Comparison of ENCODE assay signal across 9 cellular contexts in genomic region chr11:12150831-12151382, GRCh38. TPM values are rescaled to one million over a fixed set of nuclear protein-coding genes. Genes with fewer than 3 reads are reported as not detected.
DNase-seq lines count a peak whose midpoint lies in the region; ATAC-seq and TF ChIP-seq lines count a peak whose summit lies in the region.
"Had no signal": no experiment of that assay in that cellular context is flagged by ENCODE, and none has a peak within 500 bp of the region (broad histone marks: within the 10 kb centered on the region; RNA-seq: fewer than 3 reads in every experiment).

No MANE protein-coding gene starts in this region.

- H3K4me2 ChIP-seq in trophoblast cell (ENCODE audit: low read length), result no peak overlapping the region

- no peaks in the 10 kb centered on the region for H3K79me2 ChIP-seq in trophoblast cell (ENCODE audit: control insufficient read depth, insufficient read depth, low read length, poor library complexity)

- no peaks in the 10 kb centered on the region for H3K4me1 ChIP-seq in adipocyte (ENCODE audit: control insufficient read depth, insufficient read depth, low read length)
- H3K4me1 ChIP-seq in trophoblast cell (ENCODE audit: control insufficient read depth in 1 of 2, insufficient read depth in 2 of 2, low read length in 2 of 2), result peaks cover 3 to 8% of the 10 kb centered on the region in 2 experiments

- H3K79me1 ChIP-seq in trophoblast cell (ENCODE audit: low read length), result no peaks in the 10 kb centered on the region

- no peak overlapping the region for H2AK5ac ChIP-seq in trophoblast cell (ENCODE audit: low read length)

- H2AFZ ChIP-seq in trophoblast cell (ENCODE audit: insufficient read depth, low read length, poor library complexity), result no peak overlapping the region

- H4K12ac ChIP-seq in trophoblast cell (ENCODE audit: low read depth, low read length), result no peak overlapping the region

- H3K23ac ChIP-seq in trophoblast cell (ENCODE audit: low read length), result no peak overlapping the region

- H4K91ac ChIP-seq in trophoblast cell (ENCODE audit: low read depth, low read length), result no peak overlapping the region

- no CpG with 5 or more reads among the region's 10 CpGs for WGBS in trophoblast cell (ENCODE audit: extremely low coverage, insufficient coverage, insufficient read length)

- no peak overlapping the region for H3K14ac ChIP-seq in trophoblast cell (ENCODE audit: low read length)

- TF ChIP-seq CTCF in AG04450 (IDR thresholded peaks at IDR 0.05; ENCODE audit: low read depth, low read length) (no peak), GM10248 (IDR thresholded peaks at IDR 0.05; ENCODE audit: control extremely low read depth, extremely low read depth, low read depth, missing control alignments) (no peak)

- H3K4ac ChIP-seq in trophoblast cell (ENCODE audit: low read depth, low read length), result no peak overlapping the region

- no peak overlapping the region for H2BK12ac ChIP-seq in trophoblast cell (ENCODE audit: low read length)

- H3K9me3 ChIP-seq in AG04450 (ENCODE audit: control insufficient read depth, insufficient read depth, low read length), result no peaks in the 10 kb centered on the region
- H3K9me3 ChIP-seq in adipocyte (ENCODE audit: control insufficient read depth, low read length), result no peaks in the 10 kb centered on the region
- no peaks in the 10 kb centered on the region for H3K9me3 ChIP-seq in trophoblast cell (ENCODE audit: insufficient read depth, low read depth, low read length)
- H3K9me3 ChIP-seq: stomach had no signal

- ATAC-seq in HG03159 (IDR thresholded peaks at IDR 0.05; ENCODE audit: unreplicated experiment), result no peak

- no peak overlapping the region for H3K18ac ChIP-seq in trophoblast cell (ENCODE audit: low read length)

- H3K9ac ChIP-seq in adipocyte (ENCODE audit: low read length), result no peak overlapping the region
- no peak overlapping the region for H3K9ac ChIP-seq in trophoblast cell (ENCODE audit: low read length)

- H2BK120ac ChIP-seq in trophoblast cell (ENCODE audit: insufficient read depth, low read length, poor library complexity), result no peak overlapping the region

- H3K4me3 ChIP-seq in AG04450 (ENCODE audit: low read depth, low read length) (no peak overlapping the region), adipocyte (ENCODE audit: low read length) (no peak overlapping the region), trophoblast cell (ENCODE audit: low read depth, low read length) (no peak overlapping the region)
- H3K4me3 ChIP-seq: stomach had no signal

- DNase-seq in AG04450 (ENCODE audit: low read depth, low spot score) (no peak), MV-4-11 (lab: John Stamatoyannopoulos, UW) (peak; percentile 55), adipocyte (ENCODE audit: low read depth) (peak; percentile 74), trophoblast cell (peak; percentile 38 to 61), GM10248 (ENCODE audit: extremely low spot score) (no peak), NCI-H1694 treated with DMSO at 0.1 percent for 48 hours (lab: John Stamatoyannopoulos, UW) (no peak), NCI-H128 (lab: John Stamatoyannopoulos, UW; ENCODE audit: unreplicated experiment) (no peak)
- DNase-seq: stomach had no signal

- POLR2A ChIA-PET in AG04450 (lab: Yijun Ruan, JAX) (interaction anchor here (0.8 kb wide), 1 partner anchor 100 kb away, joined by 3 read pairs; no protein-coding TSS in a partner anchor), GM10248 (lab: Yijun Ruan, JAX) (no interaction called here)

- no peak overlapping the region for H2BK5ac ChIP-seq in trophoblast cell (ENCODE audit: low read depth, low read length, poor library complexity)

- no peaks in the 10 kb centered on the region for H3K27me3 ChIP-seq in AG04450 (ENCODE audit: control insufficient read depth, insufficient read depth, low read length)
- no peaks in the 10 kb centered on the region for H3K27me3 ChIP-seq in adipocyte (replicated peaks; ENCODE audit: control insufficient read depth, insufficient read depth, low read length)
- H3K27me3 ChIP-seq in trophoblast cell (ENCODE audit: insufficient read depth, low read length), result no peaks in the 10 kb centered on the region
- H3K27me3 ChIP-seq: stomach had no signal

- peak overlapping the region; percentile 86 for H3K27ac ChIP-seq in AG04450 (ENCODE audit: low read depth, low read length)
- H3K27ac ChIP-seq in trophoblast cell (ENCODE audit: low read depth, low read length), result no peak overlapping the region

- CTCF ChIA-PET in AG04450 (lab: Charles Lee), result interaction anchor here (0.5 to 0.8 kb wide), 4 partner anchors 11 to 1226 kb away, joined by 3 to 6 read pairs (median 4); no protein-coding TSS in a partner anchor
- CTCF ChIA-PET in GM10248 (lab: Yijun Ruan, JAX), result interaction anchor here (0.8 to 2.9 kb wide), 6 partner anchors 11 to 85 kb away, joined by 3 to 10 read pairs (median 4); no protein-coding TSS in a partner anchor

- H4K8ac ChIP-seq in trophoblast cell (ENCODE audit: low read depth, low read length), result no peak overlapping the region

- no peaks in the 10 kb centered on the region for H3K36me3 ChIP-seq in adipocyte (ENCODE audit: control insufficient read depth, insufficient read depth, low read length, severe bottlenecking)
- peaks cover 0 to 3% of the 10 kb centered on the region in 2 experiments for H3K36me3 ChIP-seq in trophoblast cell (ENCODE audit: control insufficient read depth in 1 of 2, insufficient read depth in 2 of 2, low read length in 2 of 2)

RNA-seq across cellular contexts. Expression of gene MICAL2, which starts 40.5 kb away (rescaled TPM):
- polyA plus RNA-seq in AG04450 (2011; rRNA removed), result 171 and 222 TPM in 2 replicates
- 389 and 460 TPM in 2 replicates for polyA minus RNA-seq in AG04450 (2011; rRNA and poly(A)+ RNA removed)
- polyA plus RNA-seq in trophoblast cell (2013), result 24.5 and 30.8 TPM in 2 replicates

Comparison
In these comparisons a context has a peak if more than half of its experiments do, and no peak if none do; other contexts are left out.
1. DNase-seq: peak in MV-4-11 (single experiment), adipocyte (single experiment) and trophoblast cell (2 of 2); none in AG04450 (single experiment), GM10248 (single experiment), NCI-H1694 treated with DMSO at 0.1 percent for 48 hours (single experiment) and NCI-H128 (single experiment).